19 cellular contexts compared by ENCODE assay signal in the genomic region with DNA sequence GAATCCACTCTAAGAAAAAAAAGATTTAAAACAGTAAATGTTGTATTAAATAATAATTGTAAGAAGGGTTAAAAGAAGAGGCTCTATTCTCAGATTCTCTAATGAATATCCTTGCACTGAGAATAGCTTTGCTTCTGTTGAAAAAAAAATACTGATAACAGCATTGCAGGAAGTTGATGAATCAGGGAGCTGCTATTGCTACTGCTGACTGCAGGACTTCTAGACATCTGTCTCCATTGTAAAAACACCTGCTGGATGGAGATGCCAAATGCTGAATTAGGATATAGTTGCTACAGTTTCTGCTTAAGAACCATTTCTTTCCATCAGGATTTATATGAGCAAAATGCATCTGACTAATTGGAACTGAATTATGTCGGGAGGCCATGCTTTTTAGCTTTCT. TPM values are rescaled to one million over a fixed set of nuclear protein-coding genes. Genes with fewer than 3 reads are reported as not detected.
A peak's percentile ranks its signal among the peaks of the same experiment; 100 is the strongest.
DNase-seq lines count a peak whose midpoint lies in the region; ATAC-seq, FAIRE-seq and TF ChIP-seq lines count a peak whose summit lies in the region.
"Had no signal": no experiment of that assay in that cellular context is flagged by ENCODE, and none has a peak within 500 bp of the region (broad histone marks: within the 10 kb centered on the region; RNA-seq: fewer than 3 reads in every experiment).

No MANE protein-coding gene starts in this region.

- no peak overlapping the region for H2AFZ ChIP-seq in Loucy (ENCODE audit: low read length)

- H3K9ac ChIP-seq in Loucy (ENCODE audit: low read depth, low read length, poor library complexity, severe bottlenecking) (no peak overlapping the region), SK-N-MC (ENCODE audit: insufficient read length) (no peak overlapping the region)
- H3K9ac ChIP-seq: KMS-11 had no signal

- ATAC-seq in GM19452 (IDR thresholded peaks at IDR 0.05; ENCODE audit: unreplicated experiment) (no peak), HG03159 (IDR thresholded peaks at IDR 0.05; ENCODE audit: unreplicated experiment) (no peak), HG02798 (IDR thresholded peaks at IDR 0.05; ENCODE audit: poor library complexity, unreplicated experiment) (no peak)
- ATAC-seq: CD8-positive, alpha-beta T cell; GM12878; PC-3 had no signal

- H4K20me1 ChIP-seq in Loucy (ENCODE audit: insufficient read depth, low read length, poor library complexity, severe bottlenecking): no peaks in the 10 kb centered on the region

- H3K27ac ChIP-seq in SK-N-MC: peak overlapping the region; percentile 95
- H3K27ac ChIP-seq: KMS-11, RWPE1, SJCRH30 had no signal

- H3K79me2 ChIP-seq in Loucy (ENCODE audit: insufficient read depth, low read length): no peaks in the 10 kb centered on the region

- TF ChIP-seq CTCF in Loucy (conservative IDR thresholded peaks at IDR 0.05; ENCODE audit: low read length) (no peak), bronchial epithelial cell (IDR thresholded peaks at IDR 0.05; ENCODE audit: insufficient read depth, low read length, severe bottlenecking) (no peak)

- H3K9me2 ChIP-seq in Loucy (replicated peaks; ENCODE audit: low read depth, low read length): no peaks in the 10 kb centered on the region

- peak overlapping the region; percentile 59 for H3K4me2 ChIP-seq in Loucy (ENCODE audit: low read depth, low read length, poor library complexity, severe bottlenecking)
- H3K4me2 ChIP-seq: KMS-11 had no signal

- H3K4me1 ChIP-seq in Loucy (ENCODE audit: insufficient read depth, low read length, poor library complexity, severe bottlenecking): peaks cover 13% of the 10 kb centered on the region
- H3K4me1 ChIP-seq: SJCRH30 had no signal

- DNase-seq in SK-N-MC (ENCODE audit: low read depth, low spot score): no peak
- DNase-seq in bronchial epithelial cell (ENCODE audit: low read depth): peak; percentile 5
- peak; percentile 35 for DNase-seq in iris pigment epithelial cell (ENCODE audit: low read depth)
- DNase-seq: CD8-positive, alpha-beta T cell; DND-41; GDM1; GOT3; NCI-H187; PC-3; SJCRH30 had no signal

- H3K27me3 ChIP-seq in Loucy (ENCODE audit: insufficient read depth, low read length, poor library complexity, severe bottlenecking) (no peaks in the 10 kb centered on the region), bronchial epithelial cell (ENCODE audit: control insufficient read depth, insufficient read depth, low read length) (no peaks in the 10 kb centered on the region)
- H3K27me3 ChIP-seq: SJCRH30 had no signal

- no peak overlapping the region for H3K4me3 ChIP-seq in Loucy (ENCODE audit: low read length, poor library complexity, severe bottlenecking)
- H3K4me3 ChIP-seq in SK-N-MC: 0 out of 2 replicates have a peak overlapping the region, but pooled peaks have one; percentile 63
- no peak overlapping the region for H3K4me3 ChIP-seq in bronchial epithelial cell (ENCODE audit: low read depth, low read length)
- H3K4me3 ChIP-seq: GM12878, SJCRH30 had no signal

- no peaks in the 10 kb centered on the region for H3F3A ChIP-seq in Loucy (ENCODE audit: low read depth)

- H3K36me3 ChIP-seq in Loucy (ENCODE audit: insufficient read depth, low read length) (no peaks in the 10 kb centered on the region), SK-N-MC (ENCODE audit: insufficient read depth, low read length) (no peaks in the 10 kb centered on the region), bronchial epithelial cell (ENCODE audit: control insufficient read depth, insufficient read depth, low read length) (no peaks in the 10 kb centered on the region)
- H3K36me3 ChIP-seq: SJCRH30 had no signal

- no peak for FAIRE-seq in bronchial epithelial cell (lab: Jason Lieb, UNC)
- FAIRE-seq: D721Med, GM12878 had no signal

- H3K9me3 ChIP-seq in Loucy (ENCODE audit: insufficient read depth, low read depth, low read length): no peaks in the 10 kb centered on the region
- H3K9me3 ChIP-seq in SK-N-MC (ENCODE audit: low read depth, low read length): no peaks in the 10 kb centered on the region
- H3K9me3 ChIP-seq: SJCRH30 had no signal

RNA-seq across cellular contexts. Expression of gene ANP32D, which starts 50.3 kb away (rescaled TPM):
- total RNA-seq in bronchial epithelial cell: not detected in 2 replicates
- total RNA-seq: CD8-positive, alpha-beta T cell; GM12878; MCF 10A; PC-3 had no signal
